In genomic region chr7:105198223-105198622, GRCh38 we compare ENCODE assay signal across 9 cellular contexts.
DNase-seq lines count a peak whose midpoint lies in the region; ATAC-seq and TF ChIP-seq lines count a peak whose summit lies in the region.
"Had no signal": no experiment of that assay in that cellular context is flagged by ENCODE, and none has a peak within 500 bp of the region (broad histone marks: within the 10 kb centered on the region; RNA-seq: fewer than 3 reads in every experiment).

No MANE protein-coding gene starts in this region.

- H3K27me3 Mint-ChIP-seq in HFFc6 (ENCODE audit: insufficient read depth) (no peaks in the 10 kb centered on the region), immature natural killer cell (ENCODE audit: low read depth in 3 of 3) (peaks cover 0 to 8% (median 4%) of the 10 kb centered on the region in 3 donors)

- peak overlapping the region; percentile 14; the same call in 1 of the 2 replicates for H3K4me3 Mint-ChIP-seq in HFFc6
- H3K4me3 Mint-ChIP-seq in immature natural killer cell: no peak overlapping the region

- H3K4me1 Mint-ChIP-seq in HFFc6 (ENCODE audit: low read depth) (peaks cover 35% of the 10 kb centered on the region), immature natural killer cell (peaks cover 34 to 86% of the 10 kb centered on the region in 2 donors)

- TF ChIP-seq CTCF in HFFc6 (IDR thresholded peaks at IDR 0.05): no peak
- TF ChIP-seq CTCF in astrocyte of the spinal cord (IDR thresholded peaks at IDR 0.05; ENCODE audit: low read depth, low read length): no peak

- no peak overlapping the region for H3K4me3 ChIP-seq in astrocyte of the spinal cord (ENCODE audit: low read depth, low read length)

- H3K27ac Mint-ChIP-seq in HFFc6: peak overlapping the region; percentile 71
- peak overlapping the region in 5 of 6 donors; percentile 6 to 40 (median 21) for H3K27ac Mint-ChIP-seq in immature natural killer cell

- in situ Hi-C loops in astrocyte of the spinal cord (cut with HindIII; ENCODE audit: low sequenced_read_pairs): no loop called here

- no peaks in the 10 kb centered on the region for H3K9me3 Mint-ChIP-seq in HFFc6
- H3K9me3 Mint-ChIP-seq in immature natural killer cell: no peaks in the 10 kb centered on the region

- H3K36me3 Mint-ChIP-seq in HFFc6 (ENCODE audit: low read depth) (peaks cover 14% of the 10 kb centered on the region), immature natural killer cell (peaks cover 0 to 20% (median 4%) of the 10 kb centered on the region in 3 donors)

- peak; percentile 65 for DNase-seq in HFFc6
- peak; percentile 94 for DNase-seq in astrocyte of the spinal cord (ENCODE audit: low read depth, low spot score)
- DNase-seq in immature natural killer cell: no peak
- DNase-seq in stromal cell of bone marrow (ENCODE audit: low read depth): peak; percentile 61
- DNase-seq in NCI-H526 treated with DMSO at 0.1 percent for 48 hours (lab: John Stamatoyannopoulos, UW): no peak
- DNase-seq: NCI-H2081 treated with DMSO at 0.1 percent for 48 hours had no signal

- ATAC-seq in GM21619 (IDR thresholded peaks at IDR 0.05; ENCODE audit: unreplicated experiment) (no peak), GM19035 (IDR thresholded peaks at IDR 0.05; ENCODE audit: unreplicated experiment) (no peak)
- ATAC-seq: activated CD4-positive, CD25-positive, alpha-beta regulatory T cell treated with anti-CD3 and anti-CD28 coated beads, Interleukin-2, amount 50 U/mL, for 24 hours had no signal

Comparison
In these comparisons a context has a peak if more than half of its experiments do, and no peak if none do; other contexts are left out.
1. DNase-seq: peak in HFFc6 (single experiment), astrocyte of the spinal cord (single experiment) and stromal cell of bone marrow (single experiment); none in immature natural killer cell (0 of 3) and NCI-H526 treated with DMSO at 0.1 percent for 48 hours (single experiment).